14 cellular contexts compared by ENCODE assay signal in the genomic region with DNA sequence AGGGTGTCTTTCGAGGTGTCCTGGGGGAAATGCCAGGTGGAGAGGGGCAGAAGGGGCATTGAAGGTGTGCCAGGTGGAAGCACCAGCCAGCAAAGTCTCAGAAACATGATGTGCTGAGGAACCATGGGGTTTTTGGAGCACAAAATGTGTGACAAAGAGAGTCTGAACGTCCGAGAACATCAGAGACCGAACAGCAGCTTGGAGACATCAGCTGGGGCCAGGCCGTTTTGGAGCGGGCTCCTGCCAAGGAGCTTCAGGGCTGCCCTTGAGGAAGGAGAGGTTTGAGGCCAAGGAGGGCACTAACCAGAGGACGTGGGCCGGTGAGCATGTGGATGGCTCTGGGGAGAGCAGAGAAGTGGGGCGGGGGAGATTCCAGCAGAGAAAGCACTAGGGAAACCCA.
"Had no signal": no experiment of that assay in that cellular context is flagged by ENCODE, and none has a peak within 500 bp of the region (broad histone marks: within the 10 kb centered on the region; RNA-seq: fewer than 3 reads in every experiment).

No MANE protein-coding gene starts in this region.

- ATAC-seq: activated T-cell treated with anti-CD3 and anti-CD28 coated beads, Interleukin-2, amount 50 U/mL, for 72 hours; gastrocnemius medialis; stimulated activated memory B cell treated with anti-CD40 and anti-IgM and Interleukin-4, amounts not matched to agents 10 μg/mL and 1 μg/mL and 100 μg/mL, for 72 hours; T-helper 17 cell had no signal

- H3K27me3 Mint-ChIP-seq: activated B cell treated with CpG ODN at 0.5 μM for 24 hours; activated naive CD8-positive, alpha-beta T cell treated with anti-CD3 and anti-CD28 coated beads, Interleukin-2, amount 10 ng/mL, durations not matched to agents 7 days and 5 days; naive B cell; stimulated activated memory B cell treated with anti-CD40 and anti-IgM and Interleukin-4, amounts not matched to agents 10 μg/mL and 1 μg/mL and 100 μg/mL, for 72 hours; T-helper 17 cell had no signal

- H3K27ac Mint-ChIP-seq: activated B cell treated with CpG ODN at 0.5 μM for 24 hours; activated naive CD8-positive, alpha-beta T cell treated with anti-CD3 and anti-CD28 coated beads, Interleukin-2, amount 10 ng/mL, durations not matched to agents 7 days and 5 days; activated T-cell treated with anti-CD3 and anti-CD28 coated beads, Interleukin-2, amount 50 U/mL, for 72 hours; stimulated activated memory B cell treated with anti-CD40 and anti-IgM and Interleukin-4, amounts not matched to agents 10 μg/mL and 1 μg/mL and 100 μg/mL, for 72 hours; T-helper 17 cell had no signal

- H3K4me3 ChIP-seq: gastrocnemius medialis had no signal

- DNase-seq: activated B cell treated with CpG ODN at 0.5 μM for 24 hours; activated CD4-positive, alpha-beta T cell treated with anti-CD3 and anti-CD28 coated beads for 48 hours; activated CD8-positive, alpha-beta memory T cell treated with anti-CD3 and anti-CD28 coated beads, Interleukin-2, amount 50 U/mL, for 48 hours; activated gamma-delta T cell; activated naive CD8-positive, alpha-beta T cell treated with anti-CD3 and anti-CD28 coated beads, Interleukin-2, amount 10 ng/mL, durations not matched to agents 7 days and 5 days; activated T-cell treated with anti-CD3 and anti-CD28 coated beads, Interleukin-2, amount 50 U/mL, for 72 hours; gastrocnemius medialis; left cardiac atrium; naive B cell; stimulated activated CD4-positive, alpha-beta T cell treated with anti-CD3 and anti-CD28 coated beads, Interleukin-2, amount 100 ng/mL, for 48 hours; T-helper 17 cell; trophoblast cell had no signal

- H3K4me3 Mint-ChIP-seq: activated B cell treated with CpG ODN at 0.5 μM for 24 hours; activated naive CD8-positive, alpha-beta T cell treated with anti-CD3 and anti-CD28 coated beads, Interleukin-2, amount 10 ng/mL, durations not matched to agents 7 days and 5 days; activated T-cell treated with anti-CD3 and anti-CD28 coated beads, Interleukin-2, amount 50 U/mL, for 72 hours; naive B cell; stimulated activated memory B cell treated with anti-CD40 and anti-IgM and Interleukin-4, amounts not matched to agents 10 μg/mL and 1 μg/mL and 100 μg/mL, for 72 hours; T-helper 17 cell had no signal

- H3K27me3 ChIP-seq: gastrocnemius medialis had no signal

- H3K27ac ChIP-seq: epithelial cell of prostate, gastrocnemius medialis had no signal

- H3K36me3 ChIP-seq: gastrocnemius medialis had no signal

- H3K9me3 ChIP-seq: gastrocnemius medialis had no signal
